In genomic region chr16:2777231-2777902, GRCh38 we compare ENCODE assay signal across 1 cellular context.
TF ChIP-seq lines count a peak whose summit lies in the region.

ELOB (minus strand) TSS chr16:2777280; CDS start chr16:2777239, 41 bp downstream.

TF ChIP-seq in H1, 55 proteins besides CTCF, POLR2A, EP300 and RAD21 (continued from another document):
- peak; percentile 98 for TF ChIP-seq YY1 (IDR thresholded peaks at IDR 0.05; ENCODE audit: low read depth, low read length)
- no peak for TF ChIP-seq CBX8 (IDR thresholded peaks at IDR 0.05; ENCODE audit: borderline replicate concordance, low read depth, low read length)
- peak; percentile 29; the same call in 1 of the 2 replicates for TF ChIP-seq TEAD4 (IDR thresholded peaks at IDR 0.05; ENCODE audit: low read depth, low read length)
- peak; percentile 67 for TF ChIP-seq MAX (IDR thresholded peaks at IDR 0.05)
- peak; percentile 49; the same call in 1 of the 2 replicates for TF ChIP-seq SP4 (IDR thresholded peaks at IDR 0.05; ENCODE audit: low read length)
- peak; percentile 31 for TF ChIP-seq ASH2L (IDR thresholded peaks at IDR 0.05; ENCODE audit: low read length)
- peak; percentile 80 for TF ChIP-seq POLR2AphosphoS5 (IDR thresholded peaks at IDR 0.05; ENCODE audit: low read depth, low read length)
- TF ChIP-seq TAF7 (optimal IDR thresholded peaks at IDR 0.05; ENCODE audit: borderline replicate concordance, low read depth, low read length), result peak; percentile 89
- no peak for TF ChIP-seq KDM5A (IDR thresholded peaks at IDR 0.05; ENCODE audit: low read length)
- TF ChIP-seq PHF8 (conservative IDR thresholded peaks at IDR 0.05; ENCODE audit: low read depth, low read length), result peak; percentile 95
- TF ChIP-seq CHD7 (IDR thresholded peaks at IDR 0.05; ENCODE audit: insufficient replicate concordance, low read length), result no peak
- TF ChIP-seq SUZ12 (IDR thresholded peaks at IDR 0.05; ENCODE audit: low read length), result no peak
- TF ChIP-seq TBP (IDR thresholded peaks at IDR 0.05; ENCODE audit: low read depth, low read length), result peak; percentile 88
- TF ChIP-seq TAF1 (IDR thresholded peaks at IDR 0.05; ENCODE audit: low read depth, low read length), result peak; percentile 93
- TF ChIP-seq BRCA1 (IDR thresholded peaks at IDR 0.05; ENCODE audit: low read depth, low read length), result no peak
- no peak for TF ChIP-seq EGR1 (IDR thresholded peaks at IDR 0.05; ENCODE audit: borderline replicate concordance, low read depth, low read length)
- TF ChIP-seq HDAC2 (IDR thresholded peaks at IDR 0.05; ENCODE audit: borderline replicate concordance in 1 of 2, low read depth in 2 of 2, low read length in 2 of 2), result no peak
- no peak for TF ChIP-seq RFX5 (IDR thresholded peaks at IDR 0.05; ENCODE audit: borderline replicate concordance, low read depth, low read length)
- TF ChIP-seq E2F6 (IDR thresholded peaks at IDR 0.05), result peak; percentile 8
- TF ChIP-seq NRF1 (IDR thresholded peaks at IDR 0.05; ENCODE audit: low read depth, low read length), result peak; percentile 32; the same call in 1 of the 2 replicates
- 0 out of 4 replicates have a peak, but pooled peaks of 1 of the 2 experiments have one; percentile 33 for TF ChIP-seq SIN3A (conservative IDR thresholded peaks at IDR 0.05 in 1 of 2, IDR thresholded peaks at IDR 0.05 in 1 of 2; ENCODE audit: low read depth in 1 of 2, low read length in 2 of 2)
TF ChIP-seq in H1: peak in this region for 14.
